1 cellular context compared by ENCODE assay signal in genomic region chr11:34602245-34602644, GRCh38.
TF ChIP-seq lines count a peak whose summit lies in the region.

No MANE protein-coding gene starts in this region.

TF ChIP-seq in IMR-90, 13 proteins besides CTCF, POLR2A, EP300 and RAD21:
- TF ChIP-seq BHLHE40 (IDR thresholded peaks at IDR 0.05; ENCODE audit: low read depth, low read length) (no peak), SMC3 (IDR thresholded peaks at IDR 0.05; ENCODE audit: low read depth, low read length) (no peak), MXI1 (IDR thresholded peaks at IDR 0.05; ENCODE audit: borderline replicate concordance, low read depth, low read length) (no peak), FOS (IDR thresholded peaks at IDR 0.05; ENCODE audit: low read depth, low read length) (no peak), USF2 (IDR thresholded peaks at IDR 0.05; ENCODE audit: low read depth, low read length) (no peak), MAFK (IDR thresholded peaks at IDR 0.05; ENCODE audit: low read depth, low read length) (no peak), CEBPB (IDR thresholded peaks at IDR 0.05; ENCODE audit: low read depth, low read length) (no peak), RFX5 (IDR thresholded peaks at IDR 0.05; ENCODE audit: low read depth, low read length) (no peak), RCOR1 (IDR thresholded peaks at IDR 0.05; ENCODE audit: insufficient replicate concordance, low read length) (no peak), MAZ (IDR thresholded peaks at IDR 0.05; ENCODE audit: borderline replicate concordance, low read depth, low read length) (no peak), NFE2L2 (IDR thresholded peaks at IDR 0.05; ENCODE audit: low read depth, low read length) (no peak), CHD1 (IDR thresholded peaks at IDR 0.05; ENCODE audit: low read depth, low read length) (no peak), ELK1 (IDR thresholded peaks at IDR 0.05; ENCODE audit: borderline replicate concordance, low read depth, low read length) (no peak)
